15 cellular contexts compared by ENCODE assay signal in the genomic region with DNA sequence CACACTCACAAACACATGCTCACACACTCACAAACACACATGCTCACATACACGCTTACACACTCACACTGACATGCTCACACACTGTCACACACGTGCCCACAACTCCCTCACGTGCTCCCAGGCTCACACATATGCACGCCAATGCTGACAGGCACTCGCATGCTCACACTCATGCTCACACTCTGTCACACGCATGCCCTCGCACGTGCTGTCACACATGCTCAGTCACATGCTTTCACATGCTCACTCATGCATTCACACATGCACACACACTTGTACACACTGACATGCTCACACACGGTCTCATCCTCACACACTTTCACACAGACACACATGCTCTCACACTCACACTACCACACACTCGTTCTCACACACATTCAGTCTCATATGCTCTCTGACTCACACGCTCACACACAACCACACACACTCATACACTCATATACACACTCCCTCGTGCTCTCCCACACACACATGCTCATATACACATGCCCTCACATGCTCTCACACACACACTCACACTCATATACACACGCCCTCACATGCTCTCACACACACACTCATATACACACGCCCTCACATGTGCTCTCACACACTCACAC. TPM values are rescaled to one million over a fixed set of nuclear protein-coding genes. Genes with fewer than 3 reads are reported as not detected.
A peak's percentile ranks its signal among the peaks of the same experiment; 100 is the strongest.
DNase-seq lines count a peak whose midpoint lies in the region; ATAC-seq, FAIRE-seq and TF ChIP-seq lines count a peak whose summit lies in the region.
"Had no signal": no experiment of that assay in that cellular context is flagged by ENCODE, and none has a peak within 500 bp of the region (broad histone marks: within the 10 kb centered on the region; RNA-seq: fewer than 3 reads in every experiment).

No MANE protein-coding gene starts in this region.

- in situ Hi-C loops in IMR-90 (cut with MboI; ENCODE audit: low sequenced_read_pairs) = no loop called here

- peaks cover 12% of the 10 kb centered on the region for H3K9me3 ChIP-seq in H9 (ENCODE audit: control insufficient read depth, low read depth, low read length)
- no peaks in the 10 kb centered on the region; the same call in 1 of the 2 replicates for H3K9me3 ChIP-seq in IMR-90 (ENCODE audit: control insufficient read depth, insufficient read depth, low read length)
- H3K9me3 ChIP-seq in H1 (ENCODE audit: insufficient read depth in 2 of 2, low read depth in 1 of 2, low read length in 1 of 2) = peaks cover 4 to 10% of the 10 kb centered on the region in 2 experiments; a peak in 2 of 4 replicates
- peaks cover 18% of the 10 kb centered on the region for H3K9me3 ChIP-seq in trophoblast cell (ENCODE audit: insufficient read depth, low read depth, low read length)
- H3K9me3 ChIP-seq: A549, BE2C had no signal

- H2AFZ ChIP-seq in H9 (ENCODE audit: low read length) = no peak overlapping the region
- H2AFZ ChIP-seq in IMR-90 (replicated peaks; ENCODE audit: low read length, poor library complexity) = peak overlapping the region; percentile 74
- H2AFZ ChIP-seq in H1 (ENCODE audit: low read length) = no peak overlapping the region
- H2AFZ ChIP-seq in trophoblast cell (ENCODE audit: insufficient read depth, low read length, poor library complexity) = no peak overlapping the region

- TF ChIP-seq CTCF in H9 (conservative IDR thresholded peaks at IDR 0.05) (no peak), IMR-90 (conservative IDR thresholded peaks at IDR 0.05; ENCODE audit: low read depth, low read length) (no peak), H1 (IDR thresholded peaks at IDR 0.05; ENCODE audit: control extremely low read depth in 1 of 3, insufficient read depth in 1 of 3, low read depth in 1 of 3, low read length in 3 of 3) (no peak)

- no peak overlapping the region for H3K4me3 Mint-ChIP-seq in H9
- no peak overlapping the region for H3K4me3 Mint-ChIP-seq in activated T-cell treated with anti-CD3 and anti-CD28 coated beads, Interleukin-2, amount 50 U/mL, for 72 hours
- H3K4me3 Mint-ChIP-seq: CD4-positive, alpha-beta memory T cell had no signal

- H4K20me1 ChIP-seq in H9 (ENCODE audit: control insufficient read depth, insufficient read depth, insufficient read length) (no peaks in the 10 kb centered on the region), IMR-90 (ENCODE audit: insufficient read depth, low read length) (no peaks in the 10 kb centered on the region), H1 (replicated peaks in 1 of 2; ENCODE audit: control insufficient read depth in 1 of 2, insufficient read depth in 2 of 2, low read length in 2 of 2) (peaks cover 0 to 15% of the 10 kb centered on the region in 2 experiments)

- no peaks in the 10 kb centered on the region for H3K36me3 Mint-ChIP-seq in H9 (ENCODE audit: insufficient read depth in 1 of 3, low read depth in 3 of 3)
- no peaks in the 10 kb centered on the region for H3K36me3 Mint-ChIP-seq in activated T-cell treated with anti-CD3 and anti-CD28 coated beads, Interleukin-2, amount 50 U/mL, for 72 hours (ENCODE audit: insufficient read depth in 2 of 2)
- H3K36me3 Mint-ChIP-seq: CD4-positive, alpha-beta memory T cell had no signal

- H2AK5ac ChIP-seq in H9 (ENCODE audit: insufficient read length, low read length) (no peak overlapping the region), IMR-90 (ENCODE audit: low read depth, low read length) (no peak overlapping the region), H1 (ENCODE audit: low read depth, low read length) (peak overlapping the region; percentile 40), trophoblast cell (ENCODE audit: low read length) (no peak overlapping the region)

- CTCF ChIA-PET in IMR-90 (lab: Yijun Ruan, JAX) = no interaction called here
- CTCF ChIA-PET in H1 (lab: Charles Lee; ENCODE audit: partially characterized antibody) = no interaction called here

- H3K18ac ChIP-seq in H9 (ENCODE audit: insufficient read length, low read depth, low read length) = no peak overlapping the region
- no peak overlapping the region for H3K18ac ChIP-seq in IMR-90 (ENCODE audit: low read depth, low read length)
- H3K18ac ChIP-seq in H1 (ENCODE audit: extremely low read depth, low read length) = no peak overlapping the region
- no peak overlapping the region for H3K18ac ChIP-seq in trophoblast cell (ENCODE audit: low read length)

- no peak overlapping the region for H3K4me2 ChIP-seq in H9 (ENCODE audit: insufficient read depth, insufficient read length, low read length)
- no peak overlapping the region for H3K4me2 ChIP-seq in IMR-90 (ENCODE audit: low read depth, low read length)
- H3K4me2 ChIP-seq in H1 (ENCODE audit: insufficient read depth in 1 of 2, low read depth in 2 of 2, low read length in 2 of 2) = no peak overlapping the region
- H3K4me2 ChIP-seq in trophoblast cell (ENCODE audit: low read length) = no peak overlapping the region
- H3K4me2 ChIP-seq: A549 had no signal

- no peak for TF ChIP-seq EP300 in H1 (IDR thresholded peaks at IDR 0.05; ENCODE audit: borderline replicate concordance in 1 of 2, low read depth in 2 of 2, low read length in 2 of 2)

- no peak overlapping the region for H3K4ac ChIP-seq in H9 (ENCODE audit: low read depth, low read length)
- H3K4ac ChIP-seq in IMR-90 (ENCODE audit: low read depth, low read length) = no peak overlapping the region
- peak overlapping the region; percentile 95 for H3K4ac ChIP-seq in H1 (replicated peaks; ENCODE audit: insufficient read length, low read depth, low read length)
- H3K4ac ChIP-seq in trophoblast cell (ENCODE audit: low read depth, low read length) = no peak overlapping the region

- H2AK9ac ChIP-seq in IMR-90 (replicated peaks; ENCODE audit: low read depth, low read length, poor library complexity) = no peak overlapping the region

- H3K4me3 ChIP-seq in IMR-90 (ENCODE audit: insufficient read depth, low read depth, low read length) = no peak overlapping the region
- H3K4me3 ChIP-seq in H1 (ENCODE audit: extremely low read depth in 1 of 4, insufficient read depth in 2 of 4, low read depth in 3 of 4, low read length in 4 of 4) = no peak overlapping the region
- H3K4me3 ChIP-seq in trophoblast cell (ENCODE audit: low read depth, low read length) = peak overlapping the region; percentile 23
- H3K4me3 ChIP-seq: A549 had no signal

- no peak overlapping the region for H3T11ph ChIP-seq in H9 (ENCODE audit: low read length)

- intact Hi-C loops in IMR-90 (cut with micrococcal nuclease) = no loop called here

- H3K4me1 ChIP-seq in H9 (ENCODE audit: insufficient read depth, low read length) = no peaks in the 10 kb centered on the region
- no peaks in the 10 kb centered on the region for H3K4me1 ChIP-seq in IMR-90 (ENCODE audit: control insufficient read depth, insufficient read depth, low read length)
- no peaks in the 10 kb centered on the region for H3K4me1 ChIP-seq in H1 (replicated peaks in 1 of 4; ENCODE audit: control insufficient read depth in 3 of 4, insufficient read depth in 4 of 4, low read length in 3 of 4)
- H3K4me1 ChIP-seq in trophoblast cell (ENCODE audit: control insufficient read depth in 1 of 2, insufficient read depth in 2 of 2, low read length in 2 of 2) = peaks cover 2 to 3% of the 10 kb centered on the region in 2 experiments
- H3K4me1 ChIP-seq: A549 had no signal

- no peak overlapping the region for H4K91ac ChIP-seq in H9 (ENCODE audit: insufficient read length, low read depth, low read length)
- H4K91ac ChIP-seq in IMR-90 (ENCODE audit: insufficient read depth, low read depth, low read length) = no peak overlapping the region
- H4K91ac ChIP-seq in H1 (replicated peaks; ENCODE audit: insufficient read length, low read length) = peak overlapping the region; percentile 50
- H4K91ac ChIP-seq in trophoblast cell (ENCODE audit: low read depth, low read length) = no peak overlapping the region

- H3K56ac ChIP-seq in H9 (ENCODE audit: insufficient read length, low read depth, low read length) = no peak overlapping the region
- no peak overlapping the region for H3K56ac ChIP-seq in IMR-90 (ENCODE audit: extremely low read depth, insufficient read depth, low read length)
- H3K56ac ChIP-seq in H1 (replicated peaks; ENCODE audit: insufficient read length, low read depth, low read length) = peak overlapping the region; percentile 67

- H3K9ac ChIP-seq in H9 (ENCODE audit: extremely low read depth, insufficient read length, low read length) (no peak overlapping the region), IMR-90 (ENCODE audit: low read depth, low read length) (no peak overlapping the region), H1 (replicated peaks in 1 of 4; ENCODE audit: extremely low read depth in 1 of 4, low read depth in 3 of 4, low read length in 3 of 4) (no peak overlapping the region), trophoblast cell (ENCODE audit: low read length) (no peak overlapping the region)

- H3K79me1 ChIP-seq in H9 (ENCODE audit: insufficient read depth, low read depth, low read length, poor library complexity, severe bottlenecking) = no peaks in the 10 kb centered on the region
- H3K79me1 ChIP-seq in IMR-90 (ENCODE audit: low read depth in 1 of 2, low read length in 2 of 2) = no peaks in the 10 kb centered on the region
- H3K79me1 ChIP-seq in H1 (ENCODE audit: low read depth, low read length) = no peaks in the 10 kb centered on the region
- no peaks in the 10 kb centered on the region for H3K79me1 ChIP-seq in trophoblast cell (ENCODE audit: low read length)

- H4K8ac ChIP-seq in H9 (replicated peaks; ENCODE audit: insufficient read length, low read depth, low read length) (peak overlapping the region; percentile 15), IMR-90 (ENCODE audit: low read depth in 2 of 2, low read length in 2 of 2) (no peak overlapping the region), H1 (ENCODE audit: extremely low read depth, insufficient read depth, low read length) (no peak overlapping the region), trophoblast cell (ENCODE audit: low read depth, low read length) (no peak overlapping the region)

- H3K9me3 Mint-ChIP-seq in H9 = no peaks in the 10 kb centered on the region
- H3K9me3 Mint-ChIP-seq in activated T-cell treated with anti-CD3 and anti-CD28 coated beads, Interleukin-2, amount 50 U/mL, for 72 hours = no peaks in the 10 kb centered on the region
- H3K9me3 Mint-ChIP-seq: CD4-positive, alpha-beta memory T cell had no signal

- TF ChIP-seq RAD21 in IMR-90 (IDR thresholded peaks at IDR 0.05; ENCODE audit: low read length) (no peak), H1 (IDR thresholded peaks at IDR 0.05 in 1 of 2, conservative IDR thresholded peaks at IDR 0.05 in 1 of 2; ENCODE audit: low read depth in 2 of 2, low read length in 2 of 2) (no peak)

- H3K14ac ChIP-seq in H9 (ENCODE audit: insufficient read depth, low read length) (no peak overlapping the region), IMR-90 (replicated peaks; ENCODE audit: low read depth, low read length) (no peak overlapping the region), H1 (ENCODE audit: insufficient read length) (no peak overlapping the region), trophoblast cell (ENCODE audit: low read length) (no peak overlapping the region)

- no peaks in the 10 kb centered on the region for H3K79me2 ChIP-seq in H9 (ENCODE audit: insufficient read depth, low read length)
- no peaks in the 10 kb centered on the region for H3K79me2 ChIP-seq in H1 (ENCODE audit: control insufficient read depth in 1 of 2, insufficient read depth in 2 of 2, low read length in 2 of 2)
- H3K79me2 ChIP-seq in trophoblast cell (ENCODE audit: control insufficient read depth, insufficient read depth, low read length, poor library complexity) = no peaks in the 10 kb centered on the region

- H2BK120ac ChIP-seq in H9 (ENCODE audit: low read depth, low read length, poor library complexity, severe bottlenecking) (no peak overlapping the region), IMR-90 (ENCODE audit: low read depth, low read length) (no peak overlapping the region), H1 (replicated peaks; ENCODE audit: low read depth, low read length) (no peak overlapping the region), trophoblast cell (ENCODE audit: insufficient read depth, low read length, poor library complexity) (no peak overlapping the region)

- no peak for TF ChIP-seq POLR2A in IMR-90 (IDR thresholded peaks at IDR 0.05; ENCODE audit: low read depth, low read length)
- TF ChIP-seq POLR2A in H1 (IDR thresholded peaks at IDR 0.05; ENCODE audit: control extremely low read depth in 1 of 2, low read depth in 2 of 2, low read length in 2 of 2) = no peak

- H3K23me2 ChIP-seq in H9 (ENCODE audit: insufficient read length, low read depth, low read length, poor library complexity, severe bottlenecking) (no peaks in the 10 kb centered on the region), H1 (ENCODE audit: low read depth, low read length) (peaks cover 11% of the 10 kb centered on the region; the same call in 1 of the 2 replicates)

- no peak overlapping the region for H3K23ac ChIP-seq in H9 (ENCODE audit: insufficient read length, low read depth, low read length)
- H3K23ac ChIP-seq in IMR-90 (ENCODE audit: low read depth, low read length) = no peak overlapping the region
- no peak overlapping the region for H3K23ac ChIP-seq in H1 (ENCODE audit: insufficient read length)
- peak overlapping the region; percentile 15 for H3K23ac ChIP-seq in trophoblast cell (ENCODE audit: low read length)

- WGBS in H9 (ENCODE audit: extremely low coverage, insufficient read length, low lambda C conversion rate) = 100% methylated on average over 5 of the region's 14 CpGs
- WGBS in IMR-90 (ENCODE audit: extremely low coverage in 2 of 2, insufficient read length in 1 of 2), 2 experiments = 75 to 100% methylated on average over 1 to 14 of the region's 14 CpGs
- WGBS in H1 (ENCODE audit: extremely low coverage in 1 of 2, insufficient coverage in 1 of 2, insufficient read length in 1 of 2, insufficient replicate concordance in 2 of 2, low coverage in 1 of 2, low lambda C conversion rate in 2 of 2, missing lambda C conversion rate in 1 of 2), 2 experiments = 85 to 100% methylated on average over 5 to 14 of the region's 14 CpGs
- 100% methylated on average over 5 of the region's 14 CpGs for WGBS in trophoblast cell (ENCODE audit: extremely low coverage, insufficient coverage, insufficient read length)

- dilution Hi-C loops in IMR-90 (cut with HindIII; ENCODE audit: low sequenced_read_pairs, unreplicated experiment) = no loop called here

- H3K27ac ChIP-seq in H9 (ENCODE audit: insufficient read length, low read depth, low read length) (no peak overlapping the region), IMR-90 (ENCODE audit: insufficient read depth, low read length) (no peak overlapping the region), H1 (ENCODE audit: low read depth, low read length) (no peak overlapping the region), trophoblast cell (ENCODE audit: low read depth, low read length) (no peak overlapping the region)
- H3K27ac ChIP-seq: A549, C4-2B had no signal

- no peaks in the 10 kb centered on the region for H3K9me1 ChIP-seq in IMR-90 (ENCODE audit: insufficient read depth, low read length)

- POLR2A ChIA-PET in IMR-90 (lab: Charles Lee; ENCODE audit: unreplicated experiment) (no interaction called here), H1 (lab: Charles Lee; ENCODE audit: partially characterized antibody) (no interaction called here)

- no peaks in the 10 kb centered on the region for H3K27me3 ChIP-seq in H9 (ENCODE audit: insufficient read depth, low read length)
- H3K27me3 ChIP-seq in IMR-90 (ENCODE audit: control insufficient read depth, insufficient read depth, low read length) = peaks cover 38% of the 10 kb centered on the region
- no peaks in the 10 kb centered on the region for H3K27me3 ChIP-seq in H1 (replicated peaks in 1 of 4; ENCODE audit: control insufficient read depth in 3 of 4, extremely low read depth in 1 of 4, insufficient read depth in 3 of 4, low read length in 3 of 4)
- no peaks in the 10 kb centered on the region for H3K27me3 ChIP-seq in trophoblast cell (ENCODE audit: insufficient read depth, low read length)
- H3K27me3 ChIP-seq: BE2C had no signal

- H3K27me3 Mint-ChIP-seq in H9 (ENCODE audit: low read depth) = no peaks in the 10 kb centered on the region; the same call in 1 of the 2 replicates
- H3K27me3 Mint-ChIP-seq in activated T-cell treated with anti-CD3 and anti-CD28 coated beads, Interleukin-2, amount 50 U/mL, for 72 hours (ENCODE audit: low read depth) = no peaks in the 10 kb centered on the region

- no peak overlapping the region for H2BK20ac ChIP-seq in H9 (ENCODE audit: low read depth, low read length, poor library complexity, severe bottlenecking)
- no peak overlapping the region for H2BK20ac ChIP-seq in IMR-90 (ENCODE audit: low read depth, low read length)
- H2BK20ac ChIP-seq in H1 (ENCODE audit: low read length) = no peak overlapping the region

- peak overlapping the region; percentile 5 for H4K5ac ChIP-seq in H9 (ENCODE audit: insufficient read length, low read depth, low read length)
- no peak overlapping the region for H4K5ac ChIP-seq in IMR-90 (ENCODE audit: low read depth, low read length)
- peak overlapping the region; percentile 15 for H4K5ac ChIP-seq in H1 (ENCODE audit: insufficient read length, low read depth, low read length)

- FAIRE-seq in H1 (lab: Jason Lieb, UNC) = no peak
- FAIRE-seq: A549, G401.6, H54 had no signal

- H4K12ac ChIP-seq in trophoblast cell (ENCODE audit: low read depth, low read length) = no peak overlapping the region

- H2BK5ac ChIP-seq in H9 (ENCODE audit: insufficient read length, low read length) = no peak overlapping the region
- no peak overlapping the region for H2BK5ac ChIP-seq in IMR-90 (ENCODE audit: low read depth, low read length, poor library complexity, severe bottlenecking)
- peak overlapping the region; percentile 35 for H2BK5ac ChIP-seq in H1 (ENCODE audit: low read depth, low read length)
- no peak overlapping the region for H2BK5ac ChIP-seq in trophoblast cell (ENCODE audit: low read depth, low read length, poor library complexity)

- peaks cover 3% of the 10 kb centered on the region in 2 experiments; a peak in 3 of 4 replicates for H3K4me1 Mint-ChIP-seq in H9
- no peaks in the 10 kb centered on the region for H3K4me1 Mint-ChIP-seq in activated T-cell treated with anti-CD3 and anti-CD28 coated beads, Interleukin-2, amount 50 U/mL, for 72 hours (ENCODE audit: low read depth)
- H3K4me1 Mint-ChIP-seq: CD4-positive, alpha-beta memory T cell had no signal

- no peak overlapping the region for H2BK12ac ChIP-seq in H9 (ENCODE audit: insufficient read length, low read depth, low read length)
- H2BK12ac ChIP-seq in H1 (ENCODE audit: low read depth, low read length) = peak overlapping the region; percentile 88; the same call in 1 of the 2 replicates
- no peak overlapping the region for H2BK12ac ChIP-seq in trophoblast cell (ENCODE audit: low read length)

- no TSS peak for BruUV-seq in IMR-90 (replicated peaks; lab: Mats Ljungman, UMichigan)

- no peak overlapping the region for H2BK15ac ChIP-seq in H9 (ENCODE audit: low read depth, low read length)
- H2BK15ac ChIP-seq in IMR-90 (ENCODE audit: low read depth, low read length) = no peak overlapping the region
- H2BK15ac ChIP-seq in H1 (ENCODE audit: low read length) = peak overlapping the region; percentile 36

- DNase-seq in H9 = no peak
- DNase-seq in IMR-90 = no peak
- no peak for DNase-seq in H1 (ENCODE audit: low read depth in 1 of 2, low spot score in 2 of 2)
- DNase-seq in trophoblast cell = no peak
- no peak for DNase-seq in retina
- no peak for DNase-seq in activated T-cell treated with anti-CD3 and anti-CD28 coated beads, Interleukin-2, amount 50 U/mL, for 72 hours
- DNase-seq: CD4-positive, alpha-beta memory T cell; DMS79; EL had no signal

- no peaks in the 10 kb centered on the region for H3K36me3 ChIP-seq in IMR-90 (ENCODE audit: control insufficient read depth, insufficient read depth, low read length)
- H3K36me3 ChIP-seq in H1 (ENCODE audit: control insufficient read depth in 2 of 4, insufficient read depth in 4 of 4, low read length in 3 of 4) = no peaks in the 10 kb centered on the region; a peak in 1 of 8 replicates
- H3K36me3 ChIP-seq in trophoblast cell (ENCODE audit: control insufficient read depth in 1 of 2, insufficient read depth in 2 of 2, low read length in 2 of 2) = no peaks in the 10 kb centered on the region
- H3K36me3 ChIP-seq: BE2C had no signal

- ATAC-seq in IMR-90 (ENCODE audit: low read depth) = no peak
- ATAC-seq in activated T-cell treated with anti-CD3 and anti-CD28 coated beads, Interleukin-2, amount 50 U/mL, for 72 hours (replicated peaks in 1 of 2) = no peak
- ATAC-seq: A549 had no signal

- no peak overlapping the region for H3K27ac Mint-ChIP-seq in H9
- H3K27ac Mint-ChIP-seq in activated T-cell treated with anti-CD3 and anti-CD28 coated beads, Interleukin-2, amount 50 U/mL, for 72 hours = no peak overlapping the region
- H3K27ac Mint-ChIP-seq: CD4-positive, alpha-beta memory T cell had no signal

RNA-seq across cellular contexts. Expression of a gene that starts 10.3 kb away (rescaled TPM):
- total RNA-seq in H9 (2021) = 0.07 and 0.09 TPM in 2 replicates
- total RNA-seq in IMR-90 (2012; rRNA removed) = not detected in 2 replicates
- not detected in 2 replicates for polyA plus RNA-seq in IMR-90 (2012; rRNA removed)
- polyA plus RNA-seq in IMR-90 (2012; cell fraction: cytosol; rRNA removed) = not detected in 2 replicates
- not detected in 2 replicates for polyA plus RNA-seq in IMR-90 (2012; cell fraction: nucleus; rRNA removed; ENCODE audit: low replicate concordance)
- total RNA-seq in H1 (2021; fragmentation: NEBNext Ultra II Directional; extraction: Animal tissue kit (Norgen Biotek cat#: 25700)) = not detected in 2 replicates
- 0.02 TPM in 2 replicates for polyA plus RNA-seq in H1 (2011; rRNA removed)
- 0.01 TPM for polyA plus RNA-seq in H1 (2011; cell fraction: cytosol; rRNA removed)
- 0.07 TPM for polyA plus RNA-seq in H1 (2011; cell fraction: nucleus; rRNA removed)
- 0.03 TPM in 2 of 4 replicates, not detected in the others for polyA plus RNA-seq in H1 (2012, experiment 1 of 2)
- 0.03 TPM for polyA plus RNA-seq in H1 (2012, experiment 2 of 2)
- 0.02 TPM for polyA plus RNA-seq in H1 (2013, experiment 1 of 2)
- under 0.01 TPM for polyA plus RNA-seq in H1 (2013, experiment 2 of 2)
- 0.06 TPM in 1 of 2 replicates, not detected in the other for polyA minus RNA-seq in H1 (2011; rRNA and poly(A)+ RNA removed)
- polyA minus RNA-seq in H1 (2011; cell fraction: cytosol; rRNA and poly(A)+ RNA removed) = not detected
- polyA minus RNA-seq in H1 (2011; cell fraction: nucleus; rRNA and poly(A)+ RNA removed) = not detected
- 0.04 TPM in 2 replicates for polyA plus RNA-seq in trophoblast cell (2013)
- total RNA-seq in activated T-cell treated with anti-CD3 and anti-CD28 coated beads, Interleukin-2, amount 50 U/mL, for 72 hours = not detected
- total RNA-seq: CD4-positive, alpha-beta memory T cell had no signal
- polyA plus RNA-seq: AG04450; CD4-positive, alpha-beta memory T cell had no signal

RNA-seq across cellular contexts. Expression of a gene that starts 33.8 kb away (rescaled TPM):
- total RNA-seq in H9 (2021) = 22.1 and 24.7 TPM in 2 replicates
- 28.7 and 29.7 TPM in 2 replicates for total RNA-seq in IMR-90 (2012; rRNA removed)
- polyA plus RNA-seq in IMR-90 (2012; rRNA removed) = 71.2 and 91.4 TPM in 2 replicates
- 45.5 and 87.8 TPM in 2 replicates for polyA plus RNA-seq in IMR-90 (2012; cell fraction: cytosol; rRNA removed)
- polyA plus RNA-seq in IMR-90 (2012; cell fraction: nucleus; rRNA removed; ENCODE audit: low replicate concordance) = 297 and 693 TPM in 2 replicates
- total RNA-seq in H1 (2021; fragmentation: NEBNext Ultra II Directional; extraction: Animal tissue kit (Norgen Biotek cat#: 25700)) = 15.7 and 18.0 TPM in 2 replicates
- polyA plus RNA-seq in H1 (2011; rRNA removed) = 12.8 and 19.8 TPM in 2 replicates
- polyA plus RNA-seq in H1 (2011; cell fraction: cytosol; rRNA removed) = 13.8 TPM
- 39.2 TPM for polyA plus RNA-seq in H1 (2011; cell fraction: nucleus; rRNA removed)
- 9.3 to 15.2 TPM (median 14.5 TPM) in 4 replicates for polyA plus RNA-seq in H1 (2012, experiment 1 of 2)
- polyA plus RNA-seq in H1 (2012, experiment 2 of 2) = 12.0 TPM
- 14.4 TPM for polyA plus RNA-seq in H1 (2013, experiment 1 of 2)
- polyA plus RNA-seq in H1 (2013, experiment 2 of 2) = 13.9 TPM
- polyA minus RNA-seq in H1 (2011; rRNA and poly(A)+ RNA removed) = 3.5 and 4.2 TPM in 2 replicates
- 12.7 TPM for polyA minus RNA-seq in H1 (2011; cell fraction: cytosol; rRNA and poly(A)+ RNA removed)
- 11.2 TPM for polyA minus RNA-seq in H1 (2011; cell fraction: nucleus; rRNA and poly(A)+ RNA removed)
- 17.8 and 18.5 TPM in 2 replicates for polyA plus RNA-seq in trophoblast cell (2013)
- total RNA-seq in activated T-cell treated with anti-CD3 and anti-CD28 coated beads, Interleukin-2, amount 50 U/mL, for 72 hours = 10 to 100 TPM; 11.6 to 12.3 TPM

RNA-seq across cellular contexts. Expression of a gene that starts 48.0 kb away (rescaled TPM):
- total RNA-seq in H9 (2021) (25.0 and 25.8 TPM in 2 replicates), IMR-90 (2012; rRNA removed) (5.0 and 5.9 TPM in 2 replicates)
- polyA plus RNA-seq in IMR-90 (2012; rRNA removed) (12.7 and 12.9 TPM in 2 replicates), H1 (2011; rRNA removed) (18.0 and 21.8 TPM in 2 replicates)
- 9.2 and 16.0 TPM in 2 replicates for polyA plus RNA-seq in IMR-90 (2012; cell fraction: cytosol; rRNA removed)
- polyA plus RNA-seq in IMR-90 (2012; cell fraction: nucleus; rRNA removed; ENCODE audit: low replicate concordance) = 18.3 and 24.7 TPM in 2 replicates
- total RNA-seq in H1 (2021; fragmentation: NEBNext Ultra II Directional; extraction: Animal tissue kit (Norgen Biotek cat#: 25700)) = 27.5 and 28.6 TPM in 2 replicates
- 20.4 TPM for polyA plus RNA-seq in H1 (2011; cell fraction: cytosol; rRNA removed)
- polyA plus RNA-seq in H1 (2011; cell fraction: nucleus; rRNA removed) = 52.2 TPM
- polyA plus RNA-seq in H1 (2012, experiment 1 of 2) = 18.2 to 24.6 TPM (median 21.8 TPM) in 4 replicates
- 13.5 TPM for polyA plus RNA-seq in H1 (2012, experiment 2 of 2)
- polyA plus RNA-seq in H1 (2013, experiment 1 of 2) = 27.3 TPM
- 25.5 TPM for polyA plus RNA-seq in H1 (2013, experiment 2 of 2)
- 17.0 and 19.8 TPM in 2 replicates for polyA minus RNA-seq in H1 (2011; rRNA and poly(A)+ RNA removed)
- polyA minus RNA-seq in H1 (2011; cell fraction: cytosol; rRNA and poly(A)+ RNA removed) = 10.7 TPM
- polyA minus RNA-seq in H1 (2011; cell fraction: nucleus; rRNA and poly(A)+ RNA removed) = 13.1 TPM
- polyA plus RNA-seq in trophoblast cell (2013) = 3.9 and 4.3 TPM in 2 replicates
- total RNA-seq in activated T-cell treated with anti-CD3 and anti-CD28 coated beads, Interleukin-2, amount 50 U/mL, for 72 hours = 10 to 100 TPM; 21.5 to 25.1 TPM
